In genomic region chr2:240513544-240514287, GRCh38 we compare ENCODE assay signal across 8 cellular contexts. TPM values are rescaled to one million over a fixed set of nuclear protein-coding genes. Genes with fewer than 3 reads are reported as not detected.
DNase-seq lines count a peak whose midpoint lies in the region; ATAC-seq and TF ChIP-seq lines count a peak whose summit lies in the region.

No MANE protein-coding gene starts in this region.

- H3K27me3 Mint-ChIP-seq in activated T-cell treated with anti-CD3 and anti-CD28 coated beads, Interleukin-2, amount 50 U/mL, for 24 hours: no peaks in the 10 kb centered on the region
- H3K27me3 Mint-ChIP-seq in neural crest cell (ENCODE audit: low read depth): no peaks in the 10 kb centered on the region
- H3K27me3 Mint-ChIP-seq in stimulated activated naive CD8-positive, alpha-beta T cell treated with anti-CD3 and anti-CD28 coated beads, Interleukin-15, Interleukin-2, amounts not matched to agents 100 ng/mL and 50 ng/mL, for 24 hours: no peaks in the 10 kb centered on the region

- TF ChIP-seq CTCF in neural crest cell (conservative IDR thresholded peaks at IDR 0.05): peak; percentile 85

- no peaks in the 10 kb centered on the region for H3K9me3 Mint-ChIP-seq in activated T-cell treated with anti-CD3 and anti-CD28 coated beads, Interleukin-2, amount 50 U/mL, for 24 hours
- H3K9me3 Mint-ChIP-seq in neural crest cell: no peaks in the 10 kb centered on the region
- H3K9me3 Mint-ChIP-seq in stimulated activated naive CD8-positive, alpha-beta T cell treated with anti-CD3 and anti-CD28 coated beads, Interleukin-15, Interleukin-2, amounts not matched to agents 100 ng/mL and 50 ng/mL, for 24 hours: no peaks in the 10 kb centered on the region

- H3K4me1 Mint-ChIP-seq in activated T-cell treated with anti-CD3 and anti-CD28 coated beads, Interleukin-2, amount 50 U/mL, for 24 hours (ENCODE audit: low read depth): peaks cover 17% of the 10 kb centered on the region
- H3K4me1 Mint-ChIP-seq in neural crest cell: peaks cover 4% of the 10 kb centered on the region
- H3K4me1 Mint-ChIP-seq in stimulated activated naive CD8-positive, alpha-beta T cell treated with anti-CD3 and anti-CD28 coated beads, Interleukin-15, Interleukin-2, amounts not matched to agents 100 ng/mL and 50 ng/mL, for 24 hours (ENCODE audit: low read depth): peaks cover 17% of the 10 kb centered on the region

- H3K27ac Mint-ChIP-seq in activated T-cell treated with anti-CD3 and anti-CD28 coated beads, Interleukin-2, amount 50 U/mL, for 24 hours: peak overlapping the region; percentile 72
- H3K27ac Mint-ChIP-seq in neural crest cell (ENCODE audit: unreplicated experiment): no peak overlapping the region
- peak overlapping the region; percentile 66 for H3K27ac Mint-ChIP-seq in stimulated activated naive CD8-positive, alpha-beta T cell treated with anti-CD3 and anti-CD28 coated beads, Interleukin-15, Interleukin-2, amounts not matched to agents 100 ng/mL and 50 ng/mL, for 24 hours

- H3K36me3 Mint-ChIP-seq in activated T-cell treated with anti-CD3 and anti-CD28 coated beads, Interleukin-2, amount 50 U/mL, for 24 hours (ENCODE audit: low read depth): peaks cover 32% of the 10 kb centered on the region
- peaks cover 15% of the 10 kb centered on the region for H3K36me3 Mint-ChIP-seq in neural crest cell (ENCODE audit: low read depth)
- peaks cover 24% of the 10 kb centered on the region for H3K36me3 Mint-ChIP-seq in stimulated activated naive CD8-positive, alpha-beta T cell treated with anti-CD3 and anti-CD28 coated beads, Interleukin-15, Interleukin-2, amounts not matched to agents 100 ng/mL and 50 ng/mL, for 24 hours (ENCODE audit: low read depth)

- ATAC-seq in GM18867 (IDR thresholded peaks at IDR 0.05; ENCODE audit: unreplicated experiment): peak; percentile 94
- peak; percentile 93 for ATAC-seq in HG03066 (IDR thresholded peaks at IDR 0.05; ENCODE audit: low read depth, unreplicated experiment)

- no peak overlapping the region for H3K4me3 Mint-ChIP-seq in activated T-cell treated with anti-CD3 and anti-CD28 coated beads, Interleukin-2, amount 50 U/mL, for 24 hours
- no peak overlapping the region for H3K4me3 Mint-ChIP-seq in neural crest cell
- peak overlapping the region; percentile 7 for H3K4me3 Mint-ChIP-seq in stimulated activated naive CD8-positive, alpha-beta T cell treated with anti-CD3 and anti-CD28 coated beads, Interleukin-15, Interleukin-2, amounts not matched to agents 100 ng/mL and 50 ng/mL, for 24 hours

- DNase-seq in AG08395 (ENCODE audit: low spot score) (peak; percentile 93), fibroblast of gingiva (ENCODE audit: low read depth) (peak; percentile 70), neural crest cell (ENCODE audit: low read depth, low spot score) (peak; percentile 78)
- peak; percentile 86 for DNase-seq in activated T-cell treated with anti-CD3 and anti-CD28 coated beads, Interleukin-2, amount 50 U/mL, for 24 hours

TF ChIP-seq in PFSK-1, 5 proteins besides CTCF, POLR2A, EP300 and RAD21:
- TF ChIP-seq SIN3A (IDR thresholded peaks at IDR 0.05; ENCODE audit: borderline replicate concordance, insufficient read depth, low read length) (no peak), FOXP2 (optimal IDR thresholded peaks at IDR 0.05; ENCODE audit: borderline replicate concordance, extremely low read depth, extremely low read length, insufficient read depth) (peak; percentile 70)

RNA-seq across cellular contexts. Expression of gene ANKMY1, which starts 44.1 kb away (rescaled TPM):
- polyA plus RNA-seq in PFSK-1 (2012; ENCODE audit: insufficient read length, low read depth): 30.3 TPM
- total RNA-seq in neural crest cell: 13.0 and 15.9 TPM in 2 replicates

RNA-seq across cellular contexts. Expression of gene DUSP28, which starts 46.4 kb away (rescaled TPM):
- 3.5 TPM for polyA plus RNA-seq in PFSK-1 (2012; ENCODE audit: insufficient read length, low read depth)
- total RNA-seq in neural crest cell: 5.0 and 6.1 TPM in 2 replicates

RNA-seq across cellular contexts. Expression of gene RNPEPL1, which starts 54.6 kb away (rescaled TPM):
- polyA plus RNA-seq in PFSK-1 (2012; ENCODE audit: insufficient read length, low read depth): 87.3 TPM
- 36.1 and 37.1 TPM in 2 replicates for total RNA-seq in neural crest cell

Comparison
In these comparisons a context has a peak if more than half of its experiments do, and no peak if none do; other contexts are left out.
1. Peak in every context shown above with its lines: DNase-seq and ATAC-seq.